Comparison of ENCODE assay signal across 13 cellular contexts in the genomic region with DNA sequence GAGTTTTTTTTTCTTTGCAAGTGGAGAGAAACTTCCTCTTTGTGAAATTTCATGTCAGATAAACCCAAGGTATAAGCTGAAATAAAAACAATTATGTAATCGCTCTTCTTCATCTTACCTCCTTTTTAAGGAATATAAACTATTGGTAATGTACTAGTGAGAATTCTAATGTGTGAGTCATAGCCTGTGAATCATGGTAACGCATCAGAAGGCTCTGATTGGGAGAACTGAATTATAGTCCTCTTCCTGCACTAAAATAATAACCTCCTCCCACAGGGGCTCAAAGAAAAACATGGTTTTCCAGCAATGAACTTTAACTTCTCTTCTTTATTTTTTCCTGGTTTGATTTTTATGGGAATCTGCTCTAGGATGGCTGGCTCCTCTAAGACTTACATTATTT. TPM values are rescaled to one million over a fixed set of nuclear protein-coding genes. Genes with fewer than 3 reads are reported as not detected.
A peak's percentile ranks its signal among the peaks of the same experiment; 100 is the strongest.
DNase-seq lines count a peak whose midpoint lies in the region; ATAC-seq, FAIRE-seq and TF ChIP-seq lines count a peak whose summit lies in the region.
"Had no signal": no experiment of that assay in that cellular context is flagged by ENCODE, and none has a peak within 500 bp of the region (broad histone marks: within the 10 kb centered on the region; RNA-seq: fewer than 3 reads in every experiment).

No MANE protein-coding gene starts in this region.

- H3K9ac ChIP-seq in astrocyte (ENCODE audit: low read length) (no peak overlapping the region), keratinocyte (ENCODE audit: control insufficient read depth, extremely low read depth, insufficient read depth, low read length) (no peak overlapping the region)

- H3K4me3 Mint-ChIP-seq in astrocyte (ENCODE audit: unreplicated experiment): no peak overlapping the region
- H3K4me3 Mint-ChIP-seq in T-helper 2 cell treated with Interferon-gamma antibody and Interleukin-4, amounts not matched to agents 5 μg/mL and 100 μg/mL, for 36 hours: no peak overlapping the region
- H3K4me3 Mint-ChIP-seq: effector memory CD8-positive, alpha-beta T cell; GM23338; T-helper 1 cell treated with Interleukin-12 subunit alpha and Interleukin-12 subunit beta and Interleukin-4 antibody, amounts not matched to agents 30 μg/mL and 1 μg/mL, for 36 hours had no signal

- H3K4me1 ChIP-seq in astrocyte (ENCODE audit: insufficient read depth, low read length): peaks cover 9% of the 10 kb centered on the region
- peaks cover 3% of the 10 kb centered on the region for H3K4me1 ChIP-seq in keratinocyte (ENCODE audit: control insufficient read depth, extremely low read depth, insufficient read depth, low read length)
- H3K4me1 ChIP-seq in lower lobe of right lung: no peaks in the 10 kb centered on the region
- H3K4me1 ChIP-seq: left ventricle myocardium inferior had no signal

- intact Hi-C loops in lower lobe of right lung (cut with DNase I): no loop called here

- no peak for TF ChIP-seq CTCF in AG10803 (conservative IDR thresholded peaks at IDR 0.05; ENCODE audit: low read length)
- no peak for TF ChIP-seq CTCF in astrocyte (IDR thresholded peaks at IDR 0.05; ENCODE audit: insufficient read depth, low read depth, low read length)
- TF ChIP-seq CTCF in keratinocyte (optimal IDR thresholded peaks at IDR 0.05 in 1 of 3, IDR thresholded peaks at IDR 0.05 in 1 of 3, conservative IDR thresholded peaks at IDR 0.05 in 1 of 3; ENCODE audit: extremely low read depth in 1 of 3, insufficient read depth in 2 of 3, low read length in 3 of 3): no peak
- TF ChIP-seq CTCF in lower lobe of right lung (IDR thresholded peaks at IDR 0.05): no peak

- H4K20me1 ChIP-seq in astrocyte (ENCODE audit: insufficient read depth, low read length) (no peaks in the 10 kb centered on the region), keratinocyte (ENCODE audit: control insufficient read depth, extremely low read depth, insufficient read depth, low read length) (no peaks in the 10 kb centered on the region)

- H3K9me1 ChIP-seq in keratinocyte (ENCODE audit: control insufficient read depth, extremely low read depth, insufficient read depth, low read length): no peaks in the 10 kb centered on the region

- FAIRE-seq in astrocyte (lab: Jason Lieb, UNC) (peak; percentile 87), keratinocyte (lab: Jason Lieb, UNC) (no peak)

- no peaks in the 10 kb centered on the region for H3K27me3 ChIP-seq in astrocyte (ENCODE audit: insufficient read depth, low read length)
- H3K27me3 ChIP-seq in keratinocyte (ENCODE audit: control insufficient read depth, extremely low read depth, insufficient read depth, low read length): no peaks in the 10 kb centered on the region
- no peaks in the 10 kb centered on the region for H3K27me3 ChIP-seq in lower lobe of right lung (ENCODE audit: low read depth)

- H3K79me2 ChIP-seq in astrocyte (ENCODE audit: insufficient read depth, low read length) (no peaks in the 10 kb centered on the region), keratinocyte (ENCODE audit: control insufficient read depth, insufficient read depth, low read length) (no peaks in the 10 kb centered on the region)

- H3K4me3 ChIP-seq in AG10803 (ENCODE audit: low read length) (no peak overlapping the region), astrocyte (ENCODE audit: insufficient read depth, low read depth, low read length) (no peak overlapping the region), keratinocyte (ENCODE audit: control insufficient read depth in 2 of 3, extremely low read depth in 1 of 3, insufficient read depth in 2 of 3, low read depth in 1 of 3, low read length in 3 of 3) (no peak overlapping the region), lower lobe of right lung (no peak overlapping the region)
- H3K4me3 ChIP-seq: GM23338, left ventricle myocardium inferior had no signal

- H2AFZ ChIP-seq in astrocyte (ENCODE audit: low read depth, low read length) (no peak overlapping the region), keratinocyte (ENCODE audit: control insufficient read depth, low read length) (peak overlapping the region; percentile 25)

- H3K4me2 ChIP-seq in astrocyte (ENCODE audit: low read length) (peak overlapping the region; percentile 24), keratinocyte (ENCODE audit: control insufficient read depth, extremely low read depth, insufficient read depth, low read depth, low read length) (no peak overlapping the region)
- H3K4me2 ChIP-seq: GM23338 had no signal

- dilution Hi-C loops in keratinocyte (cut with MboI; ENCODE audit: extremely low pct_ligation_motif_present, low sequenced_read_pairs): no loop called here

- no peaks in the 10 kb centered on the region for H3K36me3 Mint-ChIP-seq in astrocyte (ENCODE audit: low read depth, unreplicated experiment)
- no peaks in the 10 kb centered on the region for H3K36me3 Mint-ChIP-seq in T-helper 2 cell treated with Interferon-gamma antibody and Interleukin-4, amounts not matched to agents 5 μg/mL and 100 μg/mL, for 36 hours (ENCODE audit: low read depth)

- peaks cover 5% of the 10 kb centered on the region for H3K4me1 Mint-ChIP-seq in astrocyte (ENCODE audit: low read depth, unreplicated experiment)
- H3K4me1 Mint-ChIP-seq in T-helper 2 cell treated with Interferon-gamma antibody and Interleukin-4, amounts not matched to agents 5 μg/mL and 100 μg/mL, for 36 hours (ENCODE audit: low read depth): no peaks in the 10 kb centered on the region
- H3K4me1 Mint-ChIP-seq: GM23338 had no signal

- ATAC-seq in GM18519 (IDR thresholded peaks at IDR 0.05; ENCODE audit: low FRiP score, unreplicated experiment) (no peak), lower lobe of right lung (no peak)
- ATAC-seq: effector memory CD8-positive, alpha-beta T cell; GM23338; right cardiac atrium had no signal

- DNase-seq in AG10803 (ENCODE audit: low read depth): peak; percentile 53
- DNase-seq in LoVo (ENCODE audit: low spot score): peak; percentile 29
- peak; percentile 89 for DNase-seq in astrocyte (ENCODE audit: low read depth)
- DNase-seq in keratinocyte (ENCODE audit: low read depth, low spot score): peak; percentile 25
- no peak for DNase-seq in lower lobe of right lung
- DNase-seq in T-helper 2 cell treated with Interferon-gamma antibody and Interleukin-4, amounts not matched to agents 5 μg/mL and 100 μg/mL, for 36 hours (ENCODE audit: low spot score): no peak
- no peak for DNase-seq in NCI-H1105 treated with DMSO at 0.1 percent for 48 hours (lab: John Stamatoyannopoulos, UW)
- DNase-seq: effector memory CD8-positive, alpha-beta T cell; left ventricle myocardium inferior; right cardiac atrium had no signal

- H3K9me3 ChIP-seq in astrocyte (ENCODE audit: insufficient read depth, low read depth, low read length) (peaks cover 3% of the 10 kb centered on the region), keratinocyte (ENCODE audit: control insufficient read depth, low read depth, low read length) (no peaks in the 10 kb centered on the region), lower lobe of right lung (no peaks in the 10 kb centered on the region)
- H3K9me3 ChIP-seq: left ventricle myocardium inferior had no signal

- H3K27ac ChIP-seq in astrocyte (ENCODE audit: low read depth, low read length): peak overlapping the region; percentile 29
- no peak overlapping the region for H3K27ac ChIP-seq in keratinocyte (ENCODE audit: control insufficient read depth, insufficient read depth, low read length)
- H3K27ac ChIP-seq in lower lobe of right lung: no peak overlapping the region
- H3K27ac ChIP-seq: left ventricle myocardium inferior had no signal

- H3K36me3 ChIP-seq in astrocyte (ENCODE audit: insufficient read depth, low read length) (no peaks in the 10 kb centered on the region), keratinocyte (ENCODE audit: control insufficient read depth in 2 of 2, extremely low read depth in 1 of 2, insufficient read depth in 2 of 2, low read length in 2 of 2) (no peaks in the 10 kb centered on the region), lower lobe of right lung (no peaks in the 10 kb centered on the region)
- H3K36me3 ChIP-seq: left ventricle myocardium inferior had no signal

- no peak overlapping the region for H3K27ac Mint-ChIP-seq in astrocyte (ENCODE audit: unreplicated experiment)
- no peak overlapping the region for H3K27ac Mint-ChIP-seq in T-helper 2 cell treated with Interferon-gamma antibody and Interleukin-4, amounts not matched to agents 5 μg/mL and 100 μg/mL, for 36 hours
- H3K27ac Mint-ChIP-seq: effector memory CD8-positive, alpha-beta T cell; GM23338; T-helper 1 cell treated with Interleukin-12 subunit alpha and Interleukin-12 subunit beta and Interleukin-4 antibody, amounts not matched to agents 30 μg/mL and 1 μg/mL, for 36 hours had no signal

- H3K27me3 Mint-ChIP-seq in astrocyte (ENCODE audit: low read depth, unreplicated experiment): peaks cover 7% of the 10 kb centered on the region
- no peaks in the 10 kb centered on the region for H3K27me3 Mint-ChIP-seq in T-helper 2 cell treated with Interferon-gamma antibody and Interleukin-4, amounts not matched to agents 5 μg/mL and 100 μg/mL, for 36 hours (ENCODE audit: low read depth)
- H3K27me3 Mint-ChIP-seq: effector memory CD8-positive, alpha-beta T cell had no signal

- H3K9me3 Mint-ChIP-seq in astrocyte (ENCODE audit: unreplicated experiment): no peaks in the 10 kb centered on the region
- H3K9me3 Mint-ChIP-seq in T-helper 2 cell treated with Interferon-gamma antibody and Interleukin-4, amounts not matched to agents 5 μg/mL and 100 μg/mL, for 36 hours: no peaks in the 10 kb centered on the region
- H3K9me3 Mint-ChIP-seq: effector memory CD8-positive, alpha-beta T cell; T-helper 1 cell treated with Interleukin-12 subunit alpha and Interleukin-12 subunit beta and Interleukin-4 antibody, amounts not matched to agents 30 μg/mL and 1 μg/mL, for 36 hours had no signal

RNA-seq across cellular contexts. Expression of a gene that starts 57.1 kb away (rescaled TPM):
- total RNA-seq in astrocyte (48.0 and 51.0 TPM in 2 replicates), lower lobe of right lung (22.8 TPM)
- polyA plus RNA-seq in keratinocyte: 22.6 to 66.1 TPM (median 23.9 TPM) in 3 replicates
- polyA plus RNA-seq in keratinocyte (2011; ENCODE audit: low read depth): 124 TPM
- 27.6 and 35.7 TPM in 2 replicates for polyA plus RNA-seq in keratinocyte (2011; cell fraction: cytosol; rRNA removed)
- polyA plus RNA-seq in keratinocyte (2011; cell fraction: nucleus; rRNA removed): 10.5 and 17.3 TPM in 2 replicates
- polyA plus RNA-seq in keratinocyte (2012; ENCODE audit: low replicate concordance): 19.2 and 36.5 TPM in 2 replicates
- 1.1 to 8.0 TPM (median 3.2 TPM) in 3 replicates for polyA minus RNA-seq in keratinocyte
- polyA minus RNA-seq in keratinocyte (2011; cell fraction: cytosol; rRNA and poly(A)+ RNA removed): 8.1 TPM
- 2.3 and 5.4 TPM in 2 replicates for polyA minus RNA-seq in keratinocyte (2011; cell fraction: nucleus; rRNA and poly(A)+ RNA removed)

Comparison
In these comparisons a context has a peak if more than half of its experiments do, and no peak if none do; other contexts are left out.
1. DNase-seq: peak in AG10803 (single experiment), LoVo (single experiment), astrocyte (single experiment) and keratinocyte (single experiment); none in lower lobe of right lung (single experiment), T-helper 2 cell treated with Interferon-gamma antibody and Interleukin-4, amounts not matched to agents 5 μg/mL and 100 μg/mL, for 36 hours (single experiment) and NCI-H1105 treated with DMSO at 0.1 percent for 48 hours (single experiment).